ENCODE assay signal across 8 cellular contexts in genomic region chr3:159929181-159929893, GRCh38. TPM values are rescaled to one million over a fixed set of nuclear protein-coding genes. Genes with fewer than 3 reads are reported as not detected.
DNase-seq lines count a peak whose midpoint lies in the region; ATAC-seq and TF ChIP-seq lines count a peak whose summit lies in the region.

No MANE protein-coding gene starts in this region.

- H3K36me3 ChIP-seq in Caco-2 (ENCODE audit: control insufficient read depth, insufficient read depth, low read length) (no peaks in the 10 kb centered on the region), esophagus squamous epithelium (no peaks in the 10 kb centered on the region)

- peak overlapping the region in 2 of 4 donors; percentile 52 to 65 for H3K27ac ChIP-seq in esophagus squamous epithelium

- TF ChIP-seq CTCF in Caco-2 (IDR thresholded peaks at IDR 0.05; ENCODE audit: insufficient read depth in 1 of 2, low read depth in 1 of 2, low read length in 1 of 2, severe bottlenecking in 1 of 2, unreplicated experiment in 1 of 2), result peak in 1 of 2 experiments; percentile 40
- peak in 3 of 6 experiments; percentile 6 to 24 (median 7) for TF ChIP-seq CTCF in esophagus squamous epithelium (IDR thresholded peaks at IDR 0.05)

- no peaks in the 10 kb centered on the region for H3K4me1 Mint-ChIP-seq in Caco-2 (ENCODE audit: low read depth, unreplicated experiment)
- H3K4me1 Mint-ChIP-seq in T-helper 2 cell treated with Interferon-gamma antibody and Interleukin-4, amounts not matched to agents 5 μg/mL and 100 μg/mL, for 36 hours (ENCODE audit: low read depth), result peaks cover 8% of the 10 kb centered on the region
- no peaks in the 10 kb centered on the region for H3K4me1 Mint-ChIP-seq in stimulated activated memory B cell treated with anti-CD40 and anti-IgM and Interleukin-4, amounts not matched to agents 10 μg/mL and 1 μg/mL and 100 μg/mL, for 72 hours

- H3K9me3 ChIP-seq in Caco-2 (peaks cover 8% of the 10 kb centered on the region), esophagus squamous epithelium (peaks cover 0 to 9% (median 7%) of the 10 kb centered on the region in 3 donors)

- H3K4me1 ChIP-seq in Caco-2, result no peaks in the 10 kb centered on the region
- peaks cover 0 to 16% (median 0%) of the 10 kb centered on the region in 3 donors for H3K4me1 ChIP-seq in esophagus squamous epithelium

- no peaks in the 10 kb centered on the region for H3K27me3 Mint-ChIP-seq in Caco-2 (ENCODE audit: insufficient read depth, unreplicated experiment)
- H3K27me3 Mint-ChIP-seq in T-helper 2 cell treated with Interferon-gamma antibody and Interleukin-4, amounts not matched to agents 5 μg/mL and 100 μg/mL, for 36 hours (ENCODE audit: low read depth), result no peaks in the 10 kb centered on the region
- no peaks in the 10 kb centered on the region for H3K27me3 Mint-ChIP-seq in stimulated activated memory B cell treated with anti-CD40 and anti-IgM and Interleukin-4, amounts not matched to agents 10 μg/mL and 1 μg/mL and 100 μg/mL, for 72 hours

- no peak overlapping the region for H3K4me3 ChIP-seq in Caco-2 (ENCODE audit: low read depth, low read length)
- no peak overlapping the region for H3K4me3 ChIP-seq in esophagus squamous epithelium

- H3K9me3 Mint-ChIP-seq in Caco-2 (ENCODE audit: unreplicated experiment), result peaks cover 11% of the 10 kb centered on the region
- H3K9me3 Mint-ChIP-seq in T-helper 2 cell treated with Interferon-gamma antibody and Interleukin-4, amounts not matched to agents 5 μg/mL and 100 μg/mL, for 36 hours, result peaks cover 21% of the 10 kb centered on the region
- H3K9me3 Mint-ChIP-seq in stimulated activated memory B cell treated with anti-CD40 and anti-IgM and Interleukin-4, amounts not matched to agents 10 μg/mL and 1 μg/mL and 100 μg/mL, for 72 hours, result peaks cover 6% of the 10 kb centered on the region

- DNase-seq in Caco-2 (peak; percentile 32 to 44), left cardiac atrium (peak; percentile 52), islet precursor cell (no peak), esophagus squamous epithelium (lab: John Stamatoyannopoulos, UW) (no peak)
- DNase-seq in T-helper 2 cell treated with Interferon-gamma antibody and Interleukin-4, amounts not matched to agents 5 μg/mL and 100 μg/mL, for 36 hours (ENCODE audit: low spot score), result no peak

- no peak overlapping the region for H3K4me3 Mint-ChIP-seq in Caco-2 (ENCODE audit: unreplicated experiment)
- no peak overlapping the region for H3K4me3 Mint-ChIP-seq in T-helper 2 cell treated with Interferon-gamma antibody and Interleukin-4, amounts not matched to agents 5 μg/mL and 100 μg/mL, for 36 hours
- no peak overlapping the region for H3K4me3 Mint-ChIP-seq in stimulated activated memory B cell treated with anti-CD40 and anti-IgM and Interleukin-4, amounts not matched to agents 10 μg/mL and 1 μg/mL and 100 μg/mL, for 72 hours

- CTCF ChIA-PET in Caco-2 (lab: Charles Lee), result interaction anchor here (0.5 to 2.2 kb wide), 9 partner anchors 52 to 516 kb away, joined by 3 to 14 read pairs (median 4); partner anchors contain the start of gene IL12A

- H3K27me3 ChIP-seq in Caco-2 (replicated peaks; ENCODE audit: control insufficient read depth, insufficient read depth, low read length) (no peaks in the 10 kb centered on the region), esophagus squamous epithelium (no peaks in the 10 kb centered on the region)

- no peaks in the 10 kb centered on the region for H3K36me3 Mint-ChIP-seq in Caco-2 (ENCODE audit: insufficient read depth, unreplicated experiment)
- H3K36me3 Mint-ChIP-seq in T-helper 2 cell treated with Interferon-gamma antibody and Interleukin-4, amounts not matched to agents 5 μg/mL and 100 μg/mL, for 36 hours (ENCODE audit: low read depth), result peaks cover 2% of the 10 kb centered on the region
- no peaks in the 10 kb centered on the region for H3K36me3 Mint-ChIP-seq in stimulated activated memory B cell treated with anti-CD40 and anti-IgM and Interleukin-4, amounts not matched to agents 10 μg/mL and 1 μg/mL and 100 μg/mL, for 72 hours

- no peak for TF ChIP-seq POLR2A in esophagus squamous epithelium (IDR thresholded peaks at IDR 0.05)

- H3K27ac Mint-ChIP-seq in Caco-2 (ENCODE audit: unreplicated experiment), result no peak overlapping the region
- peak overlapping the region; percentile 53 for H3K27ac Mint-ChIP-seq in T-helper 2 cell treated with Interferon-gamma antibody and Interleukin-4, amounts not matched to agents 5 μg/mL and 100 μg/mL, for 36 hours
- H3K27ac Mint-ChIP-seq in stimulated activated memory B cell treated with anti-CD40 and anti-IgM and Interleukin-4, amounts not matched to agents 10 μg/mL and 1 μg/mL and 100 μg/mL, for 72 hours, result no peak overlapping the region

- intact Hi-C loops in Caco-2 (cut with micrococcal nuclease; ENCODE audit: unreplicated experiment), result loop anchor here (1.0 kb wide), 1 partner anchor 77 kb away; no protein-coding TSS in a partner anchor
- intact Hi-C loops in left cardiac atrium (cut with DNase I), result no loop called here
- intact Hi-C loops in esophagus squamous epithelium (cut with DNase I), result no loop called here

- WGBS in esophagus squamous epithelium, 2 donors, result 79 to 85% methylated on average over 8 of the region's 8 CpGs

- ATAC-seq in GM19372 (IDR thresholded peaks at IDR 0.05; ENCODE audit: low read depth, unreplicated experiment) (peak; percentile 73), HG03432 (IDR thresholded peaks at IDR 0.05; ENCODE audit: unreplicated experiment) (peak; percentile 82), left cardiac atrium (peak; percentile 53 to 88)
- ATAC-seq in stimulated activated memory B cell treated with anti-CD40 and anti-IgM and Interleukin-4, amounts not matched to agents 10 μg/mL and 1 μg/mL and 100 μg/mL, for 72 hours, result peak; percentile 60

- POLR2A ChIA-PET in Caco-2 (lab: Charles Lee), result no interaction called here

- BruUV-seq in Caco-2 (replicated peaks; lab: Mats Ljungman, UMichigan), result no TSS peak

RNA-seq across cellular contexts. Expression of gene IL12A, which starts 59.3 kb away (rescaled TPM):
- total RNA-seq in Caco-2 (2022), result 0.60 and 0.95 TPM in 2 replicates
- under 1 TPM; 0.24 to 0.42 TPM for total RNA-seq in left cardiac atrium
- total RNA-seq in esophagus squamous epithelium, result 10 to 100 TPM in 2 of 4 donors, 1 to 10 TPM in 1, under 1 TPM in 1; 0.44 to 27.0 (median 6.8) TPM

Comparison
In these comparisons a context has a peak if more than half of its experiments do, and no peak if none do; other contexts are left out.
1. DNase-seq: peak in Caco-2 (2 of 2) and left cardiac atrium (single experiment); none in T-helper 2 cell treated with Interferon-gamma antibody and Interleukin-4, amounts not matched to agents 5 μg/mL and 100 μg/mL, for 36 hours (single experiment), islet precursor cell (single experiment) and esophagus squamous epithelium (single experiment).
2. Peak in every context shown above with its lines, with median percentiles within 50 percentile points of each other: ATAC-seq.